ENCODE assay signal across 13 cellular contexts in the genomic region with DNA sequence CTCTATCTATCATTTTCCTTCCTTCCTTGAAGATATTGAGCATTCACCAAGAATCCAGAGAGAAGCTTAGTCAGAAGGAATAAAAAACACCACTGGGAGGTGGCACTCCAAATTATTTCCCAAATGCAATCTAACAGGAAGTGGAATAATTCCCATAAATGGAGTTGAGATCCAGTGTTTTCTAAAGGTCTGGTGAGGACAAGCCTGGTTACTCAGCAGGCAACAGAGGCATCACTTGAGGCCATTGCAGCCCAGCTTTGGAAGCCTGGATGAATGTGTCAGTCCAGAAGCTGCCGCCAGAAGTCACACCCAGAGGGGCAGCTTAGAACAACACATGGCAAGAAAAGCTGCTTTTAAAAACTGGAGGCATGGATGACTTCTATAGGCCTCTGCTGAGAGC.
DNase-seq lines count a peak whose midpoint lies in the region; ATAC-seq, FAIRE-seq and TF ChIP-seq lines count a peak whose summit lies in the region.
"Had no signal": no experiment of that assay in that cellular context is flagged by ENCODE, and none has a peak within 500 bp of the region (broad histone marks: within the 10 kb centered on the region; RNA-seq: fewer than 3 reads in every experiment).

No MANE protein-coding gene starts in this region.

- no peaks in the 10 kb centered on the region for H3K79me2 ChIP-seq in endothelial cell of umbilical vein (ENCODE audit: control insufficient read depth, insufficient read depth, low read length)

- no peaks in the 10 kb centered on the region for H3K9me1 ChIP-seq in endothelial cell of umbilical vein (replicated peaks; ENCODE audit: control insufficient read depth, extremely low read depth, insufficient read depth, low read length)

- ATAC-seq in lower lobe of right lung (peak; percentile 31 to 37), GM18502 (IDR thresholded peaks at IDR 0.05; ENCODE audit: poor library complexity, unreplicated experiment) (no peak)
- ATAC-seq in activated T-cell treated with anti-CD3 and anti-CD28 coated beads, Interleukin-2, amount 50 U/mL, for 4 hours = no peak

- H3K27ac Mint-ChIP-seq in T-helper 2 cell treated with Interferon-gamma antibody and Interleukin-4, amounts not matched to agents 5 μg/mL and 100 μg/mL, for 36 hours = no peak overlapping the region
- H3K27ac Mint-ChIP-seq: activated naive CD8-positive, alpha-beta T cell; B cell had no signal

- intact Hi-C loops in endothelial cell of umbilical vein (cut with micrococcal nuclease) (no loop called here), lower lobe of right lung (cut with DNase I) (no loop called here)

- POLR2A ChIA-PET in endothelial cell of umbilical vein (lab: Charles Lee) = interaction anchor here (1.5 kb wide), 1 partner anchor 289 kb away, joined by 4 read pairs; the partner anchor contains the start of gene KLF6

- no peaks in the 10 kb centered on the region for H4K20me1 ChIP-seq in endothelial cell of umbilical vein (replicated peaks; ENCODE audit: control insufficient read depth, extremely low read depth, insufficient read depth, low read length)

- peak; percentile 17 for TF ChIP-seq POLR2A in endothelial cell of umbilical vein (IDR thresholded peaks at IDR 0.05; ENCODE audit: low read depth, low read length)

- H3K4me3 ChIP-seq in endothelial cell of umbilical vein (replicated peaks in 1 of 3; ENCODE audit: insufficient read depth in 1 of 3, low read depth in 1 of 3, low read length in 3 of 3) (no peak overlapping the region), lower lobe of right lung (no peak overlapping the region)
- H3K4me3 ChIP-seq: SK-N-MC had no signal

- dilution Hi-C loops in endothelial cell of umbilical vein (cut with MboI; ENCODE audit: extremely low pct_ligation_motif_present, low sequenced_read_pairs) = no loop called here

- BruUV-seq in endothelial cell of umbilical vein (replicated peaks; lab: Mats Ljungman, UMichigan) = no TSS peak

- H3K4me3 Mint-ChIP-seq in activated T-cell treated with anti-CD3 and anti-CD28 coated beads, Interleukin-2, amount 50 U/mL, for 4 hours = no peak overlapping the region
- H3K4me3 Mint-ChIP-seq in T-helper 2 cell treated with Interferon-gamma antibody and Interleukin-4, amounts not matched to agents 5 μg/mL and 100 μg/mL, for 36 hours = no peak overlapping the region
- H3K4me3 Mint-ChIP-seq: activated naive CD8-positive, alpha-beta T cell; B cell had no signal

- H3K9me3 ChIP-seq in endothelial cell of umbilical vein (replicated peaks; ENCODE audit: control insufficient read depth, insufficient read depth, low read length) = no peaks in the 10 kb centered on the region
- H3K9me3 ChIP-seq in lower lobe of right lung = no peaks in the 10 kb centered on the region

- FAIRE-seq in endothelial cell of umbilical vein (lab: Jason Lieb, UNC) = peak; percentile 87

- CTCF ChIA-PET in endothelial cell of umbilical vein (lab: Charles Lee) = interaction anchor here (0.7 to 1.4 kb wide), 6 partner anchors 8 to 693 kb away, joined by 3 to 4 read pairs (median 3); no protein-coding TSS in a partner anchor

- no peaks in the 10 kb centered on the region for H3K36me3 Mint-ChIP-seq in activated T-cell treated with anti-CD3 and anti-CD28 coated beads, Interleukin-2, amount 50 U/mL, for 4 hours (ENCODE audit: insufficient read depth)
- no peaks in the 10 kb centered on the region for H3K36me3 Mint-ChIP-seq in T-helper 2 cell treated with Interferon-gamma antibody and Interleukin-4, amounts not matched to agents 5 μg/mL and 100 μg/mL, for 36 hours (ENCODE audit: low read depth)
- H3K36me3 Mint-ChIP-seq: activated naive CD8-positive, alpha-beta T cell had no signal

- no peaks in the 10 kb centered on the region for H3K9me3 Mint-ChIP-seq in activated T-cell treated with anti-CD3 and anti-CD28 coated beads, Interleukin-2, amount 50 U/mL, for 4 hours
- H3K9me3 Mint-ChIP-seq in T-helper 2 cell treated with Interferon-gamma antibody and Interleukin-4, amounts not matched to agents 5 μg/mL and 100 μg/mL, for 36 hours = no peaks in the 10 kb centered on the region
- H3K9me3 Mint-ChIP-seq: activated CD4-positive, alpha-beta T cell treated with anti-CD3 and anti-CD28 coated beads, Interleukin-2, amount 10 ng/mL, durations not matched to agents 24 days and 14 days had no signal

- peaks cover 45% of the 10 kb centered on the region for H3K4me1 Mint-ChIP-seq in activated T-cell treated with anti-CD3 and anti-CD28 coated beads, Interleukin-2, amount 50 U/mL, for 4 hours (ENCODE audit: low read depth)
- peaks cover 38% of the 10 kb centered on the region for H3K4me1 Mint-ChIP-seq in T-helper 2 cell treated with Interferon-gamma antibody and Interleukin-4, amounts not matched to agents 5 μg/mL and 100 μg/mL, for 36 hours (ENCODE audit: low read depth)
- H3K4me1 Mint-ChIP-seq: B cell had no signal

- no peak overlapping the region for H3K9ac ChIP-seq in endothelial cell of umbilical vein (replicated peaks; ENCODE audit: extremely low read depth, insufficient read depth, low read length)

- H3K27me3 Mint-ChIP-seq in activated T-cell treated with anti-CD3 and anti-CD28 coated beads, Interleukin-2, amount 50 U/mL, for 4 hours (ENCODE audit: low read depth) = no peaks in the 10 kb centered on the region
- H3K27me3 Mint-ChIP-seq in T-helper 2 cell treated with Interferon-gamma antibody and Interleukin-4, amounts not matched to agents 5 μg/mL and 100 μg/mL, for 36 hours (ENCODE audit: low read depth) = no peaks in the 10 kb centered on the region
- H3K27me3 Mint-ChIP-seq: activated CD4-positive, alpha-beta T cell treated with anti-CD3 and anti-CD28 coated beads, Interleukin-2, amount 10 ng/mL, durations not matched to agents 24 days and 14 days; activated naive CD8-positive, alpha-beta T cell; B cell had no signal

- H3K36me3 ChIP-seq in endothelial cell of umbilical vein (ENCODE audit: control insufficient read depth in 2 of 2, extremely low read depth in 1 of 2, insufficient read depth in 2 of 2, low read length in 2 of 2) = no peaks in the 10 kb centered on the region
- no peaks in the 10 kb centered on the region for H3K36me3 ChIP-seq in lower lobe of right lung

- TF ChIP-seq CTCF in endothelial cell of umbilical vein (IDR thresholded peaks at IDR 0.05; ENCODE audit: extremely low read depth in 1 of 2, insufficient read depth in 1 of 2, low read depth in 1 of 2, low read length in 2 of 2) (no peak), lower lobe of right lung (IDR thresholded peaks at IDR 0.05) (no peak)

- H3K27me3 ChIP-seq in endothelial cell of umbilical vein (ENCODE audit: control insufficient read depth in 2 of 2, insufficient read depth in 2 of 2, low read length in 2 of 2) (no peaks in the 10 kb centered on the region), lower lobe of right lung (ENCODE audit: low read depth) (no peaks in the 10 kb centered on the region)

- peak; percentile 79 for DNase-seq in AG08395 (ENCODE audit: low spot score)
- peak; percentile 76 for DNase-seq in M059J (ENCODE audit: low read depth)
- DNase-seq in endothelial cell of umbilical vein (ENCODE audit: low read depth, low spot score) = peak; percentile 64
- DNase-seq in lower lobe of right lung = no peak
- no peak for DNase-seq in activated T-cell treated with anti-CD3 and anti-CD28 coated beads, Interleukin-2, amount 50 U/mL, for 4 hours
- no peak for DNase-seq in NCI-H1417 (lab: John Stamatoyannopoulos, UW)
- DNase-seq in T-helper 2 cell treated with Interferon-gamma antibody and Interleukin-4, amounts not matched to agents 5 μg/mL and 100 μg/mL, for 36 hours (ENCODE audit: low spot score) = no peak
- DNase-seq: NCI-H524 treated with DMSO at 0.1 percent for 48 hours had no signal

- H3K4me1 ChIP-seq in endothelial cell of umbilical vein (ENCODE audit: control insufficient read depth, extremely low read depth, insufficient read depth, low read length) (peaks cover 34% of the 10 kb centered on the region), lower lobe of right lung (peaks cover 12% of the 10 kb centered on the region)

- peak overlapping the region; percentile 37 for H2AFZ ChIP-seq in endothelial cell of umbilical vein (ENCODE audit: low read depth, low read length)

- H3K27ac ChIP-seq in endothelial cell of umbilical vein (ENCODE audit: insufficient read depth, low read depth, low read length) = peak overlapping the region; percentile 12
- H3K27ac ChIP-seq in lower lobe of right lung = no peak overlapping the region
- H3K27ac ChIP-seq: SK-N-MC had no signal

- no peak overlapping the region for H3K4me2 ChIP-seq in endothelial cell of umbilical vein (ENCODE audit: insufficient read depth, low read length)

TF ChIP-seq in endothelial cell of umbilical vein, 7 proteins besides CTCF, POLR2A, EP300 and RAD21:
- TF ChIP-seq GATA2 (IDR thresholded peaks at IDR 0.05; ENCODE audit: insufficient read depth, insufficient read length, low read depth, low read length) (peak; percentile 86), EZH2 (IDR thresholded peaks at IDR 0.05; ENCODE audit: borderline replicate concordance, low read depth, low read length, severe bottlenecking) (no peak), FOS (IDR thresholded peaks at IDR 0.05; ENCODE audit: borderline replicate concordance, insufficient read depth, low read length) (peak; percentile 76), MYC (IDR thresholded peaks at IDR 0.05; ENCODE audit: low read depth, low read length) (no peak), MAX (IDR thresholded peaks at IDR 0.05; ENCODE audit: insufficient read depth, insufficient read length) (no peak), JUN (IDR thresholded peaks at IDR 0.05; ENCODE audit: borderline replicate concordance, insufficient read depth, insufficient read length, low read depth) (no peak), POLR2AphosphoS5 (IDR thresholded peaks at IDR 0.05; ENCODE audit: insufficient read depth, low read depth, low read length) (no peak)

Comparison
In these comparisons a context has a peak if more than half of its experiments do, and no peak if none do; other contexts are left out.
1. DNase-seq: peak in AG08395 (single experiment), M059J (single experiment) and endothelial cell of umbilical vein (single experiment); none in lower lobe of right lung (single experiment), activated T-cell treated with anti-CD3 and anti-CD28 coated beads, Interleukin-2, amount 50 U/mL, for 4 hours (single experiment), NCI-H1417 (0 of 3) and T-helper 2 cell treated with Interferon-gamma antibody and Interleukin-4, amounts not matched to agents 5 μg/mL and 100 μg/mL, for 36 hours (single experiment).
2. ATAC-seq: peak in lower lobe of right lung (2 of 2); none in activated T-cell treated with anti-CD3 and anti-CD28 coated beads, Interleukin-2, amount 50 U/mL, for 4 hours (0 of 2) and GM18502 (single experiment).